1 cellular context compared by ENCODE assay signal in genomic region chr2:111995148-111995547, GRCh38.
TF ChIP-seq lines count a peak whose summit lies in the region.

No MANE protein-coding gene starts in this region.

TF ChIP-seq in HepG2, 621 proteins besides CTCF, POLR2A, EP300 and RAD21 (continued from another document and continues in another):
- TF ChIP-seq ZNF749 (CRISPR knock-in tag; IDR thresholded peaks at IDR 0.05; ENCODE audit: borderline replicate concordance) (no peak), POLR2AphosphoS2 (IDR thresholded peaks at IDR 0.05; ENCODE audit: low read depth, low read length) (no peak), ZNF780A (CRISPR knock-in tag; IDR thresholded peaks at IDR 0.05) (no peak), ZNF841 (CRISPR knock-in tag; IDR thresholded peaks at IDR 0.05; ENCODE audit: borderline replicate concordance) (no peak), HMG20B (CRISPR knock-in tag; conservative IDR thresholded peaks at IDR 0.05) (no peak), ZNF383 (CRISPR knock-in tag; IDR thresholded peaks at IDR 0.05; ENCODE audit: borderline replicate concordance) (no peak), HNRNPL (IDR thresholded peaks at IDR 0.05; ENCODE audit: low read depth, low read length) (no peak), ARNT (IDR thresholded peaks at IDR 0.05) (no peak), PRDM10 (CRISPR knock-in tag; IDR thresholded peaks at IDR 0.05; ENCODE audit: low read depth) (no peak), KIAA2018 (CRISPR knock-in tag; IDR thresholded peaks at IDR 0.05; ENCODE audit: borderline replicate concordance) (no peak), SALL1 (CRISPR knock-in tag; IDR thresholded peaks at IDR 0.05) (peak; percentile 84), ZNF713 (CRISPR knock-in tag; IDR thresholded peaks at IDR 0.05) (no peak), ZNF430 (CRISPR knock-in tag; IDR thresholded peaks at IDR 0.05) (no peak; the same call in 1 of the 2 replicates), HOXA9 (CRISPR knock-in tag; IDR thresholded peaks at IDR 0.05; ENCODE audit: borderline replicate concordance) (no peak), PAWR (CRISPR knock-in tag; IDR thresholded peaks at IDR 0.05; ENCODE audit: borderline replicate concordance) (no peak), FLYWCH1 (CRISPR knock-in tag; IDR thresholded peaks at IDR 0.05) (no peak), HMG20A (CRISPR knock-in tag; IDR thresholded peaks at IDR 0.05; ENCODE audit: borderline replicate concordance) (peak; percentile 48; the same call in 1 of the 2 replicates), ZKSCAN1 (IDR thresholded peaks at IDR 0.05; ENCODE audit: low read length) (no peak), SALL2 (CRISPR knock-in tag; IDR thresholded peaks at IDR 0.05) (no peak), ZNF331 (CRISPR knock-in tag; IDR thresholded peaks at IDR 0.05) (peak; percentile 52; the same call in 1 of the 2 replicates), MTF2 (CRISPR knock-in tag; IDR thresholded peaks at IDR 0.05; ENCODE audit: borderline replicate concordance) (no peak), YEATS4 (CRISPR knock-in tag; IDR thresholded peaks at IDR 0.05; ENCODE audit: borderline replicate concordance) (no peak), USF2 (IDR thresholded peaks at IDR 0.05; ENCODE audit: low read depth, low read length) (no peak), USF2 (CRISPR knock-in tag; IDR thresholded peaks at IDR 0.05; ENCODE audit: borderline replicate concordance) (no peak), REST (IDR thresholded peaks at IDR 0.05; ENCODE audit: borderline replicate concordance in 1 of 2, low read depth in 1 of 2, low read length in 2 of 2) (no peak), GLMP (CRISPR knock-in tag; IDR thresholded peaks at IDR 0.05; ENCODE audit: borderline replicate concordance) (no peak), ZNF224 (CRISPR knock-in tag; IDR thresholded peaks at IDR 0.05) (no peak), PBX2 (CRISPR knock-in tag; IDR thresholded peaks at IDR 0.05) (0 out of 2 replicates have a peak, but pooled peaks have one; percentile 44), TBX2 (CRISPR knock-in tag; IDR thresholded peaks at IDR 0.05; ENCODE audit: borderline replicate concordance) (peak; percentile 36; the same call in 1 of the 2 replicates), EHMT2 (IDR thresholded peaks at IDR 0.05; ENCODE audit: borderline replicate concordance, low read depth, low read length) (peak; percentile 74; the same call in 1 of the 2 replicates)
